30 cellular contexts compared by ENCODE assay signal in the genomic region with DNA sequence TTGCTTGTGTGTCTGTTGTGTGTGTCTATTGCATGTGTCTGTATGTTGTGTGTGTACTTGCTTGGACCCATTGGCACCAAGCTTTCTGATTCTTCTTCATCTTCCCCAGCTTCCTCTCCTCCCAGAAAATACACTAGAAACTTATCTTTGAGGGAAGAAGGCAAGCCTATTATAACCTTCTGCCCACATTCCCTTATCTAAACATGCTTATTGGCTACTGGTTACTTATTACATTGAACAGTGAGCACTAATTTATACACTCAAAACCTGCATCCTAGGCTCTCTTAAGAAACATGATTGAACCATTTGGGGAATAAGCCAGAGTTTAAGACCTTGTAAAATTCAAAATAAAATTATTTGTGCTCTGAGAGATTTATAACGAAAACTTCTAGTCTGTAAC. TPM values are rescaled to one million over a fixed set of nuclear protein-coding genes. Genes with fewer than 3 reads are reported as not detected.
DNase-seq lines count a peak whose midpoint lies in the region; ATAC-seq, FAIRE-seq and TF ChIP-seq lines count a peak whose summit lies in the region.
"Had no signal": no experiment of that assay in that cellular context is flagged by ENCODE, and none has a peak within 500 bp of the region (broad histone marks: within the 10 kb centered on the region; RNA-seq: fewer than 3 reads in every experiment).

No MANE protein-coding gene starts in this region.

- no peak for DNase-seq in left colon
- DNase-seq in small intestine = peak; percentile 41
- no peak for DNase-seq in pons (ENCODE audit: low spot score)
- DNase-seq in SW480 (ENCODE audit: low spot score) = no peak
- DNase-seq: 8988T; ACHN; BE2C; C1 segment of cervical spinal cord; CD4-positive, alpha-beta memory T cell; CD4-positive, CD25-positive, alpha-beta regulatory T cell; CD8-positive, alpha-beta memory T cell; COR-L47; DMS 273 treated with DMSO at 0.1 percent for 48 hours; DMS153; DMS53; DMS79; DND-41; EL; GDM1 had no signal

- H3K27ac ChIP-seq in OCI-LY3 (ENCODE audit: low read length) (no peak overlapping the region), small intestine (ENCODE audit: low read depth in 1 of 2, low read length in 1 of 2) (no peak overlapping the region)
- H3K27ac ChIP-seq: BLaER1 had no signal

- H2AFZ ChIP-seq in OCI-LY3 (ENCODE audit: low read depth, low read length) = no peak overlapping the region

- H3K4me1 ChIP-seq in OCI-LY3 (ENCODE audit: low read length) = peaks cover 23% of the 10 kb centered on the region
- peaks cover 43% of the 10 kb centered on the region for H3K4me1 ChIP-seq in mucosa of stomach (ENCODE audit: control insufficient read depth, insufficient read depth, low read length)
- H3K4me1 ChIP-seq in small intestine (ENCODE audit: control insufficient read depth in 2 of 2, insufficient read depth in 1 of 2, low read depth in 1 of 2, low read length in 1 of 2) = peaks cover 0 to 3% of the 10 kb centered on the region in 2 donors
- H3K4me1 ChIP-seq: BE2C, BLaER1 had no signal

- 0 out of 2 replicates have a peak overlapping the region, but pooled peaks have one; percentile 1 for H3K4me3 ChIP-seq in OCI-LY3 (ENCODE audit: low read length)
- peak overlapping the region; percentile 9 for H3K4me3 ChIP-seq in mucosa of stomach (ENCODE audit: low read length)
- H3K4me3 ChIP-seq in small intestine (ENCODE audit: low read depth in 1 of 2, low read length in 2 of 2) = no peak overlapping the region
- H3K4me3 ChIP-seq: BLaER1 had no signal

- FAIRE-seq in small intestine (lab: Jason Lieb, UNC) = peak; percentile 33
- FAIRE-seq: A204.1, GM12891, GM19239 had no signal

- no peaks in the 10 kb centered on the region for H3K27me3 ChIP-seq in OCI-LY3 (ENCODE audit: low read depth, low read length)
- no peaks in the 10 kb centered on the region for H3K27me3 ChIP-seq in mucosa of stomach (ENCODE audit: control insufficient read depth, insufficient read depth, low read length)
- peaks cover 0 to 2% of the 10 kb centered on the region in 2 donors for H3K27me3 ChIP-seq in small intestine (ENCODE audit: control insufficient read depth in 2 of 2, insufficient read depth in 2 of 2, low read length in 2 of 2)
- H3K27me3 ChIP-seq: BE2C, BLaER1 had no signal

- no peaks in the 10 kb centered on the region for H3K9me3 ChIP-seq in OCI-LY3 (ENCODE audit: insufficient read depth, low read length)
- H3K9me3 ChIP-seq in mucosa of stomach (ENCODE audit: control insufficient read depth, low read length) = no peaks in the 10 kb centered on the region
- H3K9me3 ChIP-seq in small intestine (ENCODE audit: control insufficient read depth, low read depth) = no peaks in the 10 kb centered on the region
- H3K9me3 ChIP-seq: BE2C, BLaER1 had no signal

- peak overlapping the region; percentile 62 for H3K4me2 ChIP-seq in OCI-LY3 (ENCODE audit: low read length)
- H3K4me2 ChIP-seq: BLaER1 had no signal

- intact Hi-C loops in left colon (cut with DNase I, micrococcal nuclease) = no loop called here

- H3K9ac ChIP-seq in OCI-LY3 (ENCODE audit: low read length) = no peak overlapping the region
- H3K9ac ChIP-seq in mucosa of stomach (ENCODE audit: low read length) = no peak overlapping the region
- H3K9ac ChIP-seq: BLaER1 had no signal

- no peaks in the 10 kb centered on the region for H3K79me2 ChIP-seq in OCI-LY3 (ENCODE audit: low read length)

- WGBS in small intestine, 3 donors = 70 to 84% (median 77%) methylated on average over 1 of the region's 1 CpG

- ATAC-seq in left colon (peak; percentile 88), HG03025 (IDR thresholded peaks at IDR 0.05; ENCODE audit: low FRiP score, unreplicated experiment) (no peak)

- no peak for TF ChIP-seq CTCF in OCI-LY3 (IDR thresholded peaks at IDR 0.05; ENCODE audit: low read depth, low read length)

- H4K20me1 ChIP-seq in OCI-LY3 (ENCODE audit: insufficient read depth, low read length) = no peaks in the 10 kb centered on the region
- H4K20me1 ChIP-seq: BLaER1 had no signal

- H3K36me3 ChIP-seq in OCI-LY3 (replicated peaks; ENCODE audit: low read depth, low read length) (no peaks in the 10 kb centered on the region), mucosa of stomach (ENCODE audit: control insufficient read depth, insufficient read depth, low read length) (no peaks in the 10 kb centered on the region), small intestine (ENCODE audit: control insufficient read depth in 2 of 2, insufficient read depth in 2 of 2, low read length in 2 of 2) (no peaks in the 10 kb centered on the region)
- H3K36me3 ChIP-seq: BE2C, BLaER1 had no signal

RNA-seq across cellular contexts. Expression of a gene that starts 26.5 kb away (rescaled TPM):
- under 1 TPM; 0.09 to 0.34 TPM for total RNA-seq in left colon
- under 1 TPM in 1 of 3 donors, not detected in 2; 0.07 TPM for polyA plus RNA-seq in small intestine
- total RNA-seq: CD4-positive, CD25-positive, alpha-beta regulatory T cell; CD8-positive, alpha-beta memory T cell; Daoy; G401 had no signal
- polyA plus RNA-seq: AG04450; CD14-positive monocyte; CD4-positive, alpha-beta memory T cell; CD4-positive, CD25-positive, alpha-beta regulatory T cell; CD8-positive, alpha-beta memory T cell had no signal

Comparison
In these comparisons a context has a peak if more than half of its experiments do, and no peak if none do; other contexts are left out.
1. H3K4me3 ChIP-seq: peak in OCI-LY3 (single experiment) and mucosa of stomach (single experiment); none in small intestine (0 of 2).